In genomic region chr19:35053667-35054293, GRCh38 we compare ENCODE assay signal across 23 cellular contexts. TPM values are rescaled to one million over a fixed set of nuclear protein-coding genes. Genes with fewer than 3 reads are reported as not detected.
"Had no signal": no experiment of that assay in that cellular context is flagged by ENCODE, and none has a peak within 500 bp of the region (broad histone marks: within the 10 kb centered on the region; RNA-seq: fewer than 3 reads in every experiment).

No MANE protein-coding gene starts in this region.

- H3K9ac ChIP-seq: KMS-11 had no signal

- H3K4me3 ChIP-seq: SJSA1, SK-N-MC had no signal

- H3K9me3 ChIP-seq: SJSA1 had no signal

- H3K27ac ChIP-seq: KMS-11, SJSA1, SK-N-MC had no signal

- H3K4me2 ChIP-seq: KMS-11 had no signal

- H3K36me3 ChIP-seq: SJSA1 had no signal

- FAIRE-seq: RCC 7860 had no signal

- DNase-seq: IMR-90, Kasumi-1, MM.1S, NCI-H1092 treated with DMSO at 0.1 percent for 48 hours, NCI-H1436, NCI-H187, NCI-H2029, NCI-H2081 treated with DMSO at 0.1 percent for 48 hours, NCI-H2171, NCI-H226, NCI-H446, NCI-H510A, NCI-H524 treated with DMSO at 0.1 percent for 48 hours, NCI-H69, NCI-H774, Right ventricle myocardium superior, RPMI8226, SIG-M5 had no signal

- H3K4me1 ChIP-seq: SJSA1 had no signal

RNA-seq across cellular contexts. Expression of gene HPN, which starts 12.3 kb away (rescaled TPM):
- total RNA-seq: IMR-90, M059J, SJSA1 had no signal
- polyA plus RNA-seq: IMR-90 had no signal
